Comparison of ENCODE assay signal across 8 cellular contexts in the genomic region with DNA sequence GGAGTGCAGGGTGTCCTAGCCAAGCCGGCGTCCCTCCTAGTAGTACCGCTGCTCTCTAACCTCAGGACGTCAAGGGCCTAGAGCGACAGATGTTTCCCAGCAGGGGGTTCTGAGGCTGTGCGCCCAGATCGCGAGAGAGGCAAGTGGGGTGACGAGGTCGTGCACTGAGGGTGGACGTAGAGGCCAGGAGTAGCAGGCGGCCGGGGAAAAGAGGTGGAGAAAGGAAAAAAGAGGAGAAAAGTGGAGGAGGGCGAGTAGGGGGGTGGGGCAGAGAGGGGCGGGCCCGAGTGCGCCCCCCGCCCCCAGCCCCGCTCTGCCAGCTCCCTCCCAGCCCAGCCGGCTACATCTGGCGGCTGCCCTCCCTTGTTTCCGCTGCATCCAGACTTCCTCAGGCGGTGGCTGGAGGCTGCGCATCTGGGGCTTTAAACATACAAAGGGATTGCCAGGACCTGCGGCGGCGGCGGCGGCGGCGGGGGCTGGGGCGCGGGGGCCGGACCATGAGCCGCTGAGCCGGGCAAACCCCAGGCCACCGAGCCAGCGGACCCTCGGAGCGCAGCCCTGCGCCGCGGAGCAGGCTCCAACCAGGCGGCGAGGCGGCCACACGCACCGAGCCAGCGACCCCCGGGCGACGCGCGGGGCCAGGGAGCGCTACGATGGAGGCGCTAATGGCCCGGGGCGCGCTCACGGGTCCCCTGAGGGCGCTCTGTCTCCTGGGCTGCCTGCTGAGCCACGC. TPM values are rescaled to one million over a fixed set of nuclear protein-coding genes. Genes with fewer than 3 reads are reported as not detected.
DNase-seq lines count a peak whose midpoint lies in the region; ATAC-seq and TF ChIP-seq lines count a peak whose summit lies in the region.

A gene (plus strand): TSS at position 372 of the 733 bp plus-strand sequence. CDS start 282 bp downstream, at position 654.

- TF ChIP-seq CTCF in AG04449 (IDR thresholded peaks at IDR 0.05; ENCODE audit: insufficient read depth, low read length, missing control alignments) (no peak), NB4 (IDR thresholded peaks at IDR 0.05; ENCODE audit: low read depth, low read length) (no peak), epithelial cell of esophagus (IDR thresholded peaks at IDR 0.05; ENCODE audit: insufficient read depth, low read depth, low read length, missing control alignments) (no peak), mucosa of descending colon (IDR thresholded peaks at IDR 0.05) (no peak)

- POLR2A ChIA-PET in AG04449 (lab: Yijun Ruan, JAX) = interaction anchor here (0.6 to 3.5 kb wide), 6 partner anchors 8 to 27 kb away, joined by 3 to 31 read pairs (median 10); no protein-coding TSS in a partner anchor

- CTCF ChIA-PET in AG04449 (lab: Yijun Ruan, JAX) = interaction anchor here (0.6 to 2.2 kb wide), 4 partner anchors 9 to 225 kb away, joined by 3 to 14 read pairs (median 10); no protein-coding TSS in a partner anchor

- H3K9me3 ChIP-seq in mucosa of descending colon = no peaks in the 10 kb centered on the region

- no peak for DNase-seq in AG04449 (ENCODE audit: low read depth, low spot score)
- peak; percentile 82 for DNase-seq in NB4 (ENCODE audit: low read depth)
- peak; percentile 33 for DNase-seq in epithelial cell of esophagus (ENCODE audit: low read depth)
- peak; percentile 51 to 71 (median 55) for DNase-seq in mucosa of descending colon
- DNase-seq in stimulated activated CD4-positive, alpha-beta T cell treated with anti-CD3 and anti-CD28 coated beads, Interleukin-4, amount 100 ng/mL, for 1 hour = no peak
- DNase-seq in effector CD8-positive, alpha-beta T cell (lab: John Stamatoyannopoulos, UW) = no peak

- no peaks in the 10 kb centered on the region for H3K4me1 ChIP-seq in mucosa of descending colon (ENCODE audit: low read depth)

- no peaks in the 10 kb centered on the region for H3K36me3 ChIP-seq in mucosa of descending colon (ENCODE audit: low read depth)

- TF ChIP-seq POLR2A in NB4 (IDR thresholded peaks at IDR 0.05; ENCODE audit: extremely low read depth, insufficient read length) = no peak

- ATAC-seq in mucosa of descending colon (peak; percentile 58), HG03097 (IDR thresholded peaks at IDR 0.05; ENCODE audit: low FRiP score, unreplicated experiment) (no peak), HG02973 (IDR thresholded peaks at IDR 0.05; ENCODE audit: unreplicated experiment) (no peak)

- intact Hi-C loops in mucosa of descending colon (cut with DNase I, micrococcal nuclease) = no loop called here

- H3K4me3 ChIP-seq in AG04449 (ENCODE audit: low read depth, low read length) (peak within 1 kb of the TSS; percentile 85), NB4 (ENCODE audit: low read depth, low read length) (peak within 1 kb of the TSS; percentile 50), epithelial cell of esophagus (ENCODE audit: low read length) (peak within 1 kb of the TSS; percentile 35), mucosa of descending colon (no peak within 1 kb of the TSS)

RNA-seq across cellular contexts. Expression of the gene that starts here (rescaled TPM):
- total RNA-seq in mucosa of descending colon = 100 to 1,000 TPM in 2 of 3 donors, 10 to 100 TPM in 1; 30.1 to 193 (median 153) TPM

Comparison
In these comparisons a context has a peak if more than half of its experiments do, and no peak if none do; other contexts are left out.
1. DNase-seq: peak in NB4 (single experiment), epithelial cell of esophagus (single experiment) and mucosa of descending colon (3 of 3); none in AG04449 (single experiment), stimulated activated CD4-positive, alpha-beta T cell treated with anti-CD3 and anti-CD28 coated beads, Interleukin-4, amount 100 ng/mL, for 1 hour (single experiment) and effector CD8-positive, alpha-beta T cell (single experiment).